16 cellular contexts compared by ENCODE assay signal in genomic region chr11:11706022-11706421, GRCh38.
DNase-seq lines count a peak whose midpoint lies in the region; ATAC-seq and TF ChIP-seq lines count a peak whose summit lies in the region.
"Had no signal": no experiment of that assay in that cellular context is flagged by ENCODE, and none has a peak within 500 bp of the region (broad histone marks: within the 10 kb centered on the region; RNA-seq: fewer than 3 reads in every experiment).

No MANE protein-coding gene starts in this region.

- H3K23me2 ChIP-seq in H9 (ENCODE audit: insufficient read length, low read depth, low read length, poor library complexity, severe bottlenecking): no peaks in the 10 kb centered on the region

- H2BK12ac ChIP-seq in H9 (ENCODE audit: insufficient read length, low read depth, low read length): no peak overlapping the region

- H3K9ac ChIP-seq in H9 (ENCODE audit: extremely low read depth, insufficient read length, low read length): no peak overlapping the region

- H3K23ac ChIP-seq in H9 (ENCODE audit: insufficient read length, low read depth, low read length): no peak overlapping the region

- H3K9me3 ChIP-seq in H9 (ENCODE audit: control insufficient read depth, low read depth, low read length): no peaks in the 10 kb centered on the region
- H3K9me3 ChIP-seq in psoas muscle: no peaks in the 10 kb centered on the region
- H3K9me3 ChIP-seq: colonic mucosa, prostate gland had no signal

- no peak overlapping the region for H2BK15ac ChIP-seq in H9 (ENCODE audit: low read depth, low read length)

- no peak overlapping the region for H3K14ac ChIP-seq in H9 (ENCODE audit: insufficient read depth, low read length)

- H4K8ac ChIP-seq in H9 (replicated peaks; ENCODE audit: insufficient read length, low read depth, low read length): no peak overlapping the region

- no peak overlapping the region for H3K56ac ChIP-seq in H9 (ENCODE audit: insufficient read length, low read depth, low read length)

- H4K5ac ChIP-seq in H9 (ENCODE audit: insufficient read length, low read depth, low read length): no peak overlapping the region

- no peak overlapping the region for H4K91ac ChIP-seq in H9 (ENCODE audit: insufficient read length, low read depth, low read length)

- no peak overlapping the region for H3K27ac ChIP-seq in H9 (ENCODE audit: insufficient read length, low read depth, low read length)
- H3K27ac ChIP-seq in psoas muscle: peak overlapping the region; percentile 42
- H3K27ac ChIP-seq: colonic mucosa, hepatocyte, prostate gland had no signal

- H3K79me1 ChIP-seq in H9 (ENCODE audit: insufficient read depth, low read depth, low read length, poor library complexity, severe bottlenecking): no peaks in the 10 kb centered on the region

- peak; percentile 78 to 92 (median 82) for ATAC-seq in psoas muscle
- no peak for ATAC-seq in HG02759 (IDR thresholded peaks at IDR 0.05; ENCODE audit: unreplicated experiment)
- ATAC-seq: left lobe of liver had no signal

- no peak overlapping the region for H3K18ac ChIP-seq in H9 (ENCODE audit: insufficient read length, low read depth, low read length)

- H3K79me2 ChIP-seq in H9 (ENCODE audit: insufficient read depth, low read length): no peaks in the 10 kb centered on the region
- H3K79me2 ChIP-seq: hepatocyte had no signal

- no peak overlapping the region for H2AK5ac ChIP-seq in H9 (ENCODE audit: insufficient read length, low read length)

- H3K4me3 Mint-ChIP-seq in H9: no peak overlapping the region

- no peak overlapping the region for H3K4me2 ChIP-seq in H9 (ENCODE audit: insufficient read depth, insufficient read length, low read length)
- H3K4me2 ChIP-seq: hepatocyte had no signal

- H3K9me3 Mint-ChIP-seq in H9: no peaks in the 10 kb centered on the region

- no peak overlapping the region for H3T11ph ChIP-seq in H9 (ENCODE audit: low read length)

- H3K4me1 Mint-ChIP-seq in H9: peaks cover 0 to 5% of the 10 kb centered on the region in 2 experiments; a peak in 1 of 4 replicates

- H3K36me3 Mint-ChIP-seq in H9 (ENCODE audit: insufficient read depth in 1 of 3, low read depth in 3 of 3): no peaks in the 10 kb centered on the region

- no peak overlapping the region for H2AFZ ChIP-seq in H9 (ENCODE audit: low read length)
- H2AFZ ChIP-seq: hepatocyte had no signal

- TF ChIP-seq CTCF in H9 (conservative IDR thresholded peaks at IDR 0.05) (no peak), epithelial cell of esophagus (IDR thresholded peaks at IDR 0.05; ENCODE audit: insufficient read depth, low read depth, low read length, missing control alignments) (peak; percentile 17), psoas muscle (IDR thresholded peaks at IDR 0.05) (no peak)

- H3K4me1 ChIP-seq in H9 (ENCODE audit: insufficient read depth, low read length) (no peaks in the 10 kb centered on the region), psoas muscle (peaks cover 9% of the 10 kb centered on the region)
- H3K4me1 ChIP-seq: colonic mucosa, prostate gland had no signal

- no peak overlapping the region for H3K4ac ChIP-seq in H9 (ENCODE audit: low read depth, low read length)

- no CpG with 5 or more reads among the region's 4 CpGs for WGBS in H9 (ENCODE audit: extremely low coverage, insufficient read length, low lambda C conversion rate)
- 37 to 57% (median 46%) methylated on average over 4 of the region's 4 CpGs for WGBS in psoas muscle, 3 donors

- no peak overlapping the region for H2BK5ac ChIP-seq in H9 (ENCODE audit: insufficient read length, low read length)

- H2BK20ac ChIP-seq in H9 (ENCODE audit: low read depth, low read length, poor library complexity, severe bottlenecking): no peak overlapping the region

- no peaks in the 10 kb centered on the region for H4K20me1 ChIP-seq in H9 (ENCODE audit: control insufficient read depth, insufficient read depth, insufficient read length)

- intact Hi-C loops in psoas muscle (cut with DNase I): no loop called here

- H3K36me3 ChIP-seq in psoas muscle (ENCODE audit: insufficient read depth in 1 of 2, low read depth in 1 of 2): no peaks in the 10 kb centered on the region
- H3K36me3 ChIP-seq: colonic mucosa, prostate gland had no signal

- no peak overlapping the region for H2BK120ac ChIP-seq in H9 (ENCODE audit: low read depth, low read length, poor library complexity, severe bottlenecking)

- H3K27me3 Mint-ChIP-seq in H9 (ENCODE audit: low read depth): peaks cover 8% of the 10 kb centered on the region

- H3K27me3 ChIP-seq in H9 (ENCODE audit: insufficient read depth, low read length) (no peaks in the 10 kb centered on the region), psoas muscle (ENCODE audit: insufficient read depth in 3 of 3, low read length in 2 of 3) (no peaks in the 10 kb centered on the region)
- H3K27me3 ChIP-seq: colonic mucosa, hepatocyte had no signal

- no peak overlapping the region for H3K4me3 ChIP-seq in epithelial cell of esophagus (ENCODE audit: low read length)
- peak overlapping the region; percentile 9 for H3K4me3 ChIP-seq in psoas muscle
- H3K4me3 ChIP-seq: colonic mucosa, hepatocyte, prostate gland had no signal

- H3K27ac Mint-ChIP-seq in H9: peak overlapping the region in 1 of 3 experiments; percentile 53; a peak in 1 of 7 replicates

- DNase-seq in H9 (peak; percentile 56), NCI-H2107 (lab: John Stamatoyannopoulos, UW) (peak; percentile 50), epithelial cell of esophagus (ENCODE audit: low read depth) (peak; percentile 84), psoas muscle (peak in 1 of 2 donors; percentile 59)
- DNase-seq in activated naive CD4-positive, alpha-beta T cell treated with anti-CD3 and anti-CD28 coated beads, Interleukin-2, amount 50 U/mL, for 16 hours: no peak
- no peak for DNase-seq in activated CD4-positive, alpha-beta T cell treated with anti-CD3 and anti-CD28 coated beads, Interleukin-2, amount 50 U/mL, for 1 hour
- DNase-seq: activated CD8-positive, alpha-beta memory T cell treated with anti-CD3 and anti-CD28 coated beads, Interleukin-2, amount 50 U/mL, for 48 hours; activated naive CD4-positive, alpha-beta T cell; colonic mucosa; NCI-H187 treated with DMSO at 0.1 percent for 48 hours; SHP77 treated with DMSO at 0.1 percent for 48 hours; T-helper 9 cell had no signal

Comparison
In these comparisons a context has a peak if more than half of its experiments do, and no peak if none do; other contexts are left out.
1. DNase-seq: peak in H9 (single experiment), NCI-H2107 (single experiment) and epithelial cell of esophagus (single experiment); none in activated naive CD4-positive, alpha-beta T cell treated with anti-CD3 and anti-CD28 coated beads, Interleukin-2, amount 50 U/mL, for 16 hours (single experiment) and activated CD4-positive, alpha-beta T cell treated with anti-CD3 and anti-CD28 coated beads, Interleukin-2, amount 50 U/mL, for 1 hour (single experiment).